ENCODE assay signal across 13 cellular contexts in the genomic region with DNA sequence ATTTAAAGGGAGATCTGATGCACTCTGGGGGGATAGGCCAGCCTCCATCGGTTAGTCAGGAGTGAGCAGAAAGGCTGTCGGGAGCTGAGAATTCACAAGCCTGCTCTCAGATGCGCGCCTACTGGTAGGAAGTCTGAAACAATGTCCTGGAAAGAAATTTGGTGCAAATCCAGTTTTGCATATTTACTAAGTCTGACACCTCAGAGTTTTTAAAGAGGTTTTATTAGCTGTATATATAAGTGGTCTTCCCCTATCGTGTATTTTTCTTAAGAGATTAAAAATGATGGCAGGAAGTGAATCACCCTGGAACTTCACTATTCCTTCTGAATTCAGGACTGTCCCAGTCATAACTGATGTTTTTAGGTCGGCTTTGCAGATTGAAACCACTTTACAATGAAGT.
A peak's percentile ranks its signal among the peaks of the same experiment; 100 is the strongest.
DNase-seq lines count a peak whose midpoint lies in the region; ATAC-seq, FAIRE-seq and TF ChIP-seq lines count a peak whose summit lies in the region.
"Had no signal": no experiment of that assay in that cellular context is flagged by ENCODE, and none has a peak within 500 bp of the region (broad histone marks: within the 10 kb centered on the region; RNA-seq: fewer than 3 reads in every experiment).

No MANE protein-coding gene starts in this region.

- H3K27me3 ChIP-seq in uterus = no peaks in the 10 kb centered on the region
- H3K27me3 ChIP-seq: testis had no signal

- H3K36me3 ChIP-seq in kidney (ENCODE audit: control insufficient read depth in 1 of 2, insufficient read depth in 2 of 2, low read length in 2 of 2) = no peaks in the 10 kb centered on the region
- H3K36me3 ChIP-seq in uterus = no peaks in the 10 kb centered on the region

- DNase-seq in Right ventricle myocardium superior (no peak), left ventricle myocardium superior (no peak), astrocyte of the hippocampus (ENCODE audit: low read depth, low spot score) (peak; percentile 21), kidney (peak; percentile 57), uterus (peak in 1 of 2 donors; percentile 25), HPDE6-E6E7 (ENCODE audit: extremely low spot score) (no peak), SK-N-DZ (ENCODE audit: low spot score) (no peak)
- no peak for DNase-seq in activated CD4-positive, alpha-beta T cell treated with anti-CD3 and anti-CD28 coated beads for 48 hours
- DNase-seq: effector CD8-positive, alpha-beta T cell; midbrain; psoas muscle; testis had no signal

- TF ChIP-seq POLR2A in uterus (IDR thresholded peaks at IDR 0.05) = no peak

- no peak overlapping the region for H3K9ac ChIP-seq in kidney (ENCODE audit: low read length in 2 of 2)
- H3K9ac ChIP-seq: KMS-11 had no signal

- no peak overlapping the region for H3K27ac ChIP-seq in kidney (ENCODE audit: low read depth in 2 of 2, low read length in 2 of 2)
- H3K27ac ChIP-seq in uterus = peak overlapping the region; percentile 80 to 83
- H3K27ac ChIP-seq: KMS-11, testis had no signal

- FAIRE-seq in kidney (lab: Jason Lieb, UNC) = no peak

- no peak overlapping the region for H3K4me3 ChIP-seq in kidney (ENCODE audit: low read length in 2 of 2)
- H3K4me3 ChIP-seq in uterus = no peak overlapping the region
- H3K4me3 ChIP-seq: psoas muscle, testis had no signal

- peaks cover 12 to 18% of the 10 kb centered on the region in 2 donors for H3K4me1 ChIP-seq in kidney (ENCODE audit: control insufficient read depth in 1 of 2, insufficient read depth in 1 of 2, low read depth in 1 of 2, low read length in 2 of 2)
- peaks cover 5 to 6% of the 10 kb centered on the region in 2 donors for H3K4me1 ChIP-seq in uterus
- H3K4me1 ChIP-seq: psoas muscle had no signal

- ATAC-seq in Right ventricle myocardium superior (ENCODE audit: poor library complexity) (peak; percentile 22), left ventricle myocardium superior (no peak)

- TF ChIP-seq CTCF in kidney (IDR thresholded peaks at IDR 0.05; ENCODE audit: borderline replicate concordance, extremely low read depth, insufficient read depth) (no peak), uterus (IDR thresholded peaks at IDR 0.05) (no peak)

- H3K9me3 ChIP-seq in kidney (ENCODE audit: control insufficient read depth in 1 of 2, low read length in 2 of 2) (no peaks in the 10 kb centered on the region), uterus (no peaks in the 10 kb centered on the region)
- H3K9me3 ChIP-seq: psoas muscle, testis had no signal

- intact Hi-C loops in Right ventricle myocardium superior (cut with DNase I) (no loop called here), left ventricle myocardium superior (cut with micrococcal nuclease) (no loop called here), kidney (cut with DNase I) (no loop called here), uterus (cut with DNase I; ENCODE audit: low total_unique reads) (no loop called here)

Comparison
In these comparisons a context has a peak if more than half of its experiments do, and no peak if none do; other contexts are left out.
1. DNase-seq: peak in astrocyte of the hippocampus (single experiment) and kidney (single experiment); none in Right ventricle myocardium superior (single experiment), left ventricle myocardium superior (single experiment), HPDE6-E6E7 (single experiment), activated CD4-positive, alpha-beta T cell treated with anti-CD3 and anti-CD28 coated beads for 48 hours (single experiment) and SK-N-DZ (single experiment).
2. H3K27ac ChIP-seq: peak in uterus (2 of 2); none in kidney (0 of 2).